ENCODE assay signal across 8 cellular contexts in the genomic region with DNA sequence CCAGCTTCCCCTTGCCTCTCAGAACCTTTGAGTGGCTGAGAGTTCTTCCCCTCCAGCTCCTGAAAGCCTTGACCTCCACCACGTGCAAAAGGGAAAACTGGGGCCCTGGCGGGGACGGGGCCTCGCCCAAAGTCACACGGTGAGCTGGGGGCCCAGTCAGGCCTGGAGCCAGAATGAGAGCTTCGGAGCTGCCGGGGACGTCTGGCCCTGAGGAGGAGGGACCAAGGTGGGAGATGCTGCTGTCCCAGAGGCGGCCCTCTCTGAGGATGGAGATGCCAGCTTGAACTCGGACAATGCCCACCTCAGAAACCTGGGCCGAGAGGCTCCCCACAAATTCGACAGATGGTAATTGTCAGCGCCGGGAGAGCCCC. TPM values are rescaled to one million over a fixed set of nuclear protein-coding genes. Genes with fewer than 3 reads are reported as not detected.
A peak's percentile ranks its signal among the peaks of the same experiment; 100 is the strongest.
DNase-seq lines count a peak whose midpoint lies in the region; ATAC-seq and TF ChIP-seq lines count a peak whose summit lies in the region.

No MANE protein-coding gene starts in this region.

- H3K27ac ChIP-seq in DOHH2 (ENCODE audit: low read depth, low read length): no peak overlapping the region
- no peak overlapping the region for H3K27ac ChIP-seq in RWPE2 (ENCODE audit: poor library complexity, severe bottlenecking)
- no peak overlapping the region for H3K27ac ChIP-seq in fibroblast of lung (ENCODE audit: insufficient read depth, low read length)
- H3K27ac ChIP-seq in prostate gland: no peak overlapping the region

- TF ChIP-seq CTCF in DOHH2 (IDR thresholded peaks at IDR 0.05; ENCODE audit: low read depth, low read length, poor library complexity, severe bottlenecking) (no peak), RWPE2 (IDR thresholded peaks at IDR 0.05; ENCODE audit: poor library complexity, severe bottlenecking) (no peak), fibroblast of lung (conservative IDR thresholded peaks at IDR 0.05 in 1 of 2, IDR thresholded peaks at IDR 0.05 in 1 of 2; ENCODE audit: low read depth in 1 of 2, low read length in 2 of 2) (no peak), prostate gland (IDR thresholded peaks at IDR 0.05) (no peak)

- TF ChIP-seq POLR2A in prostate gland (IDR thresholded peaks at IDR 0.05): no peak

- peaks cover 11% of the 10 kb centered on the region for H3F3A ChIP-seq in DOHH2 (ENCODE audit: control insufficient read depth, insufficient read depth)

- H4K20me1 ChIP-seq in DOHH2 (ENCODE audit: control insufficient read depth, insufficient read depth, low read depth, low read length): no peaks in the 10 kb centered on the region
- H4K20me1 ChIP-seq in fibroblast of lung (ENCODE audit: control insufficient read depth, extremely low read depth, insufficient read depth, low read length): no peaks in the 10 kb centered on the region

- H3K36me3 ChIP-seq in DOHH2 (ENCODE audit: control insufficient read depth, low read length) (0 out of 2 replicates have a peak, but pooled peaks cover 2% of the 10 kb centered on the region), RWPE2 (ENCODE audit: low read depth) (no peaks in the 10 kb centered on the region), fibroblast of lung (ENCODE audit: control insufficient read depth, insufficient read depth, low read length) (no peaks in the 10 kb centered on the region), prostate gland (no peaks in the 10 kb centered on the region)

- peak overlapping the region; percentile 98 for H3K4me2 ChIP-seq in DOHH2 (ENCODE audit: low read length)
- H3K4me2 ChIP-seq in fibroblast of lung (ENCODE audit: extremely low read depth, insufficient read depth, low read length): peak overlapping the region; percentile 62

- H3K9me2 ChIP-seq in DOHH2 (replicated peaks; ENCODE audit: control insufficient read depth, low read length): no peaks in the 10 kb centered on the region

- H2AFZ ChIP-seq in fibroblast of lung (ENCODE audit: low read length): peak overlapping the region; percentile 95

- H3K4me1 ChIP-seq in DOHH2 (ENCODE audit: control insufficient read depth, low read length): peaks cover 18% of the 10 kb centered on the region
- H3K4me1 ChIP-seq in RWPE2 (ENCODE audit: insufficient read depth, poor library complexity, severe bottlenecking): no peaks in the 10 kb centered on the region
- H3K4me1 ChIP-seq in fibroblast of lung (ENCODE audit: control insufficient read depth, extremely low read depth, insufficient read depth, low read length): peaks cover 2% of the 10 kb centered on the region
- no peaks in the 10 kb centered on the region for H3K4me1 ChIP-seq in prostate gland (replicated peaks)

- 41% methylated on average over 13 of the region's 14 CpGs for WGBS in prostate gland

- no peaks in the 10 kb centered on the region for H3K79me2 ChIP-seq in DOHH2 (ENCODE audit: control insufficient read depth, low read length)
- H3K79me2 ChIP-seq in fibroblast of lung (ENCODE audit: control insufficient read depth, insufficient read depth, low read length): no peaks in the 10 kb centered on the region

- intact Hi-C loops in prostate gland (cut with DNase I): loop anchor here (10.0 kb wide), 2 partner anchors 67 to 203 kb away; a partner anchor contains a TSS

- no peak for ATAC-seq in RWPE2 (ENCODE audit: low read depth)
- no peak for ATAC-seq in HG02588 (IDR thresholded peaks at IDR 0.05; ENCODE audit: unreplicated experiment)
- no peak for ATAC-seq in HG03565 (IDR thresholded peaks at IDR 0.05; ENCODE audit: unreplicated experiment)

- peak overlapping the region; percentile 97 for H3K9ac ChIP-seq in fibroblast of lung (ENCODE audit: insufficient read depth, low read length)

- DNase-seq in RWPE2 (ENCODE audit: low spot score) (no peak), fibroblast of lung (ENCODE audit: low read depth in 2 of 2) (no peak), prostate gland (ENCODE audit: low spot score) (no peak), EL (no peak), DMS53 treated with DMSO at 0.1 percent for 48 hours (lab: John Stamatoyannopoulos, UW; ENCODE audit: unreplicated experiment) (no peak)

- H3K4me3 ChIP-seq in DOHH2 (ENCODE audit: low read length) (peak overlapping the region; percentile 99), RWPE2 (ENCODE audit: severe bottlenecking) (peak overlapping the region; percentile 94), fibroblast of lung (replicated peaks in 1 of 4; ENCODE audit: control extremely low read depth in 1 of 4, insufficient read depth in 1 of 4, low read depth in 3 of 4, low read length in 4 of 4) (peak overlapping the region; percentile 83 to 99 (median 88)), prostate gland (peak overlapping the region; percentile 79 to 87)

- no peaks in the 10 kb centered on the region for H3K27me3 ChIP-seq in DOHH2 (ENCODE audit: control insufficient read depth, low read length)
- H3K27me3 ChIP-seq in RWPE2 (ENCODE audit: insufficient read depth, poor library complexity, severe bottlenecking): no peaks in the 10 kb centered on the region
- H3K27me3 ChIP-seq in fibroblast of lung (ENCODE audit: control insufficient read depth, insufficient read depth, low read length): no peaks in the 10 kb centered on the region
- no peaks in the 10 kb centered on the region for H3K27me3 ChIP-seq in prostate gland (replicated peaks; ENCODE audit: insufficient read depth)

- no peaks in the 10 kb centered on the region for H3K9me3 ChIP-seq in DOHH2 (ENCODE audit: control insufficient read depth, insufficient read depth, low read length)
- H3K9me3 ChIP-seq in RWPE2 (ENCODE audit: severe bottlenecking): no peaks in the 10 kb centered on the region
- H3K9me3 ChIP-seq in fibroblast of lung (ENCODE audit: control insufficient read depth, insufficient read depth, low read depth, low read length): no peaks in the 10 kb centered on the region
- no peaks in the 10 kb centered on the region for H3K9me3 ChIP-seq in prostate gland

RNA-seq across cellular contexts. Expression of a gene that starts 0.7 kb away (rescaled TPM):
- total RNA-seq in fibroblast of lung: 0.17 and 0.26 TPM in 2 replicates
- 0.25 and 0.50 TPM in 2 replicates for polyA plus RNA-seq in fibroblast of lung
- polyA plus RNA-seq in fibroblast of lung (2012): 0.16 and 0.28 TPM in 2 replicates
- polyA minus RNA-seq in fibroblast of lung (ENCODE audit: low replicate concordance): not detected in 2 replicates
- 1 to 10 TPM; 3.3 to 4.1 TPM for total RNA-seq in prostate gland

RNA-seq across cellular contexts. Expression of a gene that starts 1.3 kb away (rescaled TPM):
- 3.1 and 4.3 TPM in 2 replicates for total RNA-seq in fibroblast of lung
- polyA plus RNA-seq in fibroblast of lung: 3.9 and 4.4 TPM in 2 replicates
- 5.5 and 6.4 TPM in 2 replicates for polyA plus RNA-seq in fibroblast of lung (2012)
- 14.4 and 27.1 TPM in 2 replicates for polyA minus RNA-seq in fibroblast of lung (ENCODE audit: low replicate concordance)
- 10 to 100 TPM in 1 of 2 donors, 1 to 10 TPM in 1; 5.7 to 16.5 TPM for total RNA-seq in prostate gland
